ENCODE assay signal across 16 cellular contexts in the genomic region with DNA sequence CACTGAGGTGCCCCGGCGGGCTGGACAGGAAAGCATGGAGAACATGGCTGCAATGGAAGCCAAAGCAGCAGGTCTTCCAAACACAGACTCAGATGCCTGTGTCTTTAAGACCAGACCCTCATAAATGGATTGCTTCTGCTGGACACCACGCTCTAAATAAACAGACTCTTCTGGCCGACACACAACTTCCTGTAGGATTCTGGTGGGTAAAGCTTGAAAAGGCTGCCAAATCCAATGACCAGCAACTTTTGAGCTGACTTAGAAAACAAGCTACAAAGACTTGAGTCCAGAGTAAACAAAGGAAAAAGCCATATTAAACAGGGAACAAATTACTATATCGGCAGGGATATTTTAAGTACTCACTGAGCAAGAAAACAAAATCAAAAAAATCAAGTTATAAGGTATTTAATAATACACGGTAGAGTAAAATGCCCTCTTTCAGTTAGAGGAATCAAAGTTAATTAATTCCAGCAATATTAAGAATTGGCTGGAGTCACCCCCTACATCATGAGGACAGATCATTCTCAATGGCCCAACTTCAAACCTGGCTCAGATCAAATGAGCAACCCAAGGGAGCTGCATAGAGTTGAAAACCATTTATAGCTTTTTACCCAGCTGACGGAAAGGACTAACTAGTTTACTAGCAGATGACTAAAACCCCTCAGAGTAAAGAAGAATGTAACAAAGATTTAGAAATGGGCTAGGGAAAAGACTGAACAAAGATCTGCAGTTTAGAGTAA.
A peak's percentile ranks its signal among the peaks of the same experiment; 100 is the strongest.
DNase-seq lines count a peak whose midpoint lies in the region; ATAC-seq, FAIRE-seq and TF ChIP-seq lines count a peak whose summit lies in the region.
"Had no signal": no experiment of that assay in that cellular context is flagged by ENCODE, and none has a peak within 500 bp of the region (broad histone marks: within the 10 kb centered on the region; RNA-seq: fewer than 3 reads in every experiment).

No MANE protein-coding gene starts in this region.

- H3K4me1 ChIP-seq in right cardiac atrium (ENCODE audit: control insufficient read depth, insufficient read depth, low read length) (peaks cover 21% of the 10 kb centered on the region), small intestine (ENCODE audit: control insufficient read depth in 2 of 2, insufficient read depth in 1 of 2, low read depth in 1 of 2, low read length in 1 of 2) (peaks cover 0 to 7% of the 10 kb centered on the region in 2 donors)

- FAIRE-seq in small intestine (lab: Jason Lieb, UNC): no peak
- FAIRE-seq: GM18507 had no signal

- intact Hi-C loops in right cardiac atrium (cut with DNase I) (no loop called here), sciatic nerve (cut with DNase I) (no loop called here)

- WGBS in right cardiac atrium: 50% methylated on average over 7 of the region's 7 CpGs
- 64 to 93% (median 88%) methylated on average over 7 of the region's 7 CpGs for WGBS in small intestine, 3 donors

- H3K27me3 ChIP-seq in right cardiac atrium (ENCODE audit: control insufficient read depth, insufficient read depth) (no peaks in the 10 kb centered on the region), small intestine (ENCODE audit: control insufficient read depth in 2 of 2, insufficient read depth in 2 of 2, low read length in 2 of 2) (no peaks in the 10 kb centered on the region)

- peak; percentile 62 to 72 for ATAC-seq in right cardiac atrium
- peak; percentile 39 for ATAC-seq in sciatic nerve
- ATAC-seq: activated CD4-positive, CD25-positive, alpha-beta regulatory T cell treated with anti-CD3 and anti-CD28 coated beads, Interleukin-2, amount 50 U/mL, for 24 hours; activated T-cell treated with anti-CD3 and anti-CD28 coated beads, Interleukin-2, amount 50 U/mL, for 72 hours; SK-N-SH treated with all-trans-retinoic acid at 6 μM for 48 hours had no signal

- TF ChIP-seq CTCF in cardiac fibroblast (IDR thresholded peaks at IDR 0.05; ENCODE audit: low read depth, low read length): no peak

- DNase-seq in ELF-1 (ENCODE audit: low read depth, low spot score) (peak; percentile 25), cardiac fibroblast (ENCODE audit: low read depth in 2 of 2) (peak; percentile 71 to 89), right cardiac atrium (no peak), sciatic nerve (ENCODE audit: low spot score) (no peak), NCI-H1436 (lab: John Stamatoyannopoulos, UW) (no peak), small intestine (no peak), hypothalamus (lab: John Stamatoyannopoulos, UW) (no peak)
- DNase-seq in activated CD8-positive, alpha-beta memory T cell treated with anti-CD3 and anti-CD28 coated beads, Interleukin-2, amount 50 U/mL, for 48 hours: no peak
- DNase-seq: activated T-cell treated with anti-CD3 and anti-CD28 coated beads, Interleukin-2, amount 50 U/mL, for 72 hours; central memory CD4-positive, alpha-beta T cell; NCI-H1417 treated with DMSO at 0.1 percent for 48 hours; NCI-H748 treated with DMSO at 0.1 percent for 48 hours; stimulated activated naive CD4-positive, alpha-beta T cell had no signal

- H3K36me3 ChIP-seq in small intestine (ENCODE audit: control insufficient read depth in 2 of 2, insufficient read depth in 2 of 2, low read length in 2 of 2): no peaks in the 10 kb centered on the region

- H3K4me3 ChIP-seq in cardiac fibroblast (replicated peaks in 1 of 2; ENCODE audit: low read depth in 2 of 2, low read length in 2 of 2) (no peak overlapping the region), right cardiac atrium (ENCODE audit: low read length) (no peak overlapping the region), small intestine (ENCODE audit: low read depth in 1 of 2, low read length in 2 of 2) (no peak overlapping the region)

- H3K9me3 ChIP-seq in right cardiac atrium (ENCODE audit: control insufficient read depth, low read length) (no peaks in the 10 kb centered on the region), small intestine (ENCODE audit: control insufficient read depth, low read depth) (no peaks in the 10 kb centered on the region)

- peak overlapping the region; percentile 3 for H3K27ac ChIP-seq in right cardiac atrium (ENCODE audit: low read length)
- H3K27ac ChIP-seq in small intestine (ENCODE audit: low read depth in 1 of 2, low read length in 1 of 2): peak overlapping the region in 1 of 2 donors; percentile 81

Comparison
In these comparisons a context has a peak if more than half of its experiments do, and no peak if none do; other contexts are left out.
1. DNase-seq: peak in ELF-1 (single experiment) and cardiac fibroblast (2 of 2); none in right cardiac atrium (0 of 3), sciatic nerve (single experiment), NCI-H1436 (single experiment), activated CD8-positive, alpha-beta memory T cell treated with anti-CD3 and anti-CD28 coated beads, Interleukin-2, amount 50 U/mL, for 48 hours (single experiment), small intestine (single experiment) and hypothalamus (0 of 51).